In the genomic region with DNA sequence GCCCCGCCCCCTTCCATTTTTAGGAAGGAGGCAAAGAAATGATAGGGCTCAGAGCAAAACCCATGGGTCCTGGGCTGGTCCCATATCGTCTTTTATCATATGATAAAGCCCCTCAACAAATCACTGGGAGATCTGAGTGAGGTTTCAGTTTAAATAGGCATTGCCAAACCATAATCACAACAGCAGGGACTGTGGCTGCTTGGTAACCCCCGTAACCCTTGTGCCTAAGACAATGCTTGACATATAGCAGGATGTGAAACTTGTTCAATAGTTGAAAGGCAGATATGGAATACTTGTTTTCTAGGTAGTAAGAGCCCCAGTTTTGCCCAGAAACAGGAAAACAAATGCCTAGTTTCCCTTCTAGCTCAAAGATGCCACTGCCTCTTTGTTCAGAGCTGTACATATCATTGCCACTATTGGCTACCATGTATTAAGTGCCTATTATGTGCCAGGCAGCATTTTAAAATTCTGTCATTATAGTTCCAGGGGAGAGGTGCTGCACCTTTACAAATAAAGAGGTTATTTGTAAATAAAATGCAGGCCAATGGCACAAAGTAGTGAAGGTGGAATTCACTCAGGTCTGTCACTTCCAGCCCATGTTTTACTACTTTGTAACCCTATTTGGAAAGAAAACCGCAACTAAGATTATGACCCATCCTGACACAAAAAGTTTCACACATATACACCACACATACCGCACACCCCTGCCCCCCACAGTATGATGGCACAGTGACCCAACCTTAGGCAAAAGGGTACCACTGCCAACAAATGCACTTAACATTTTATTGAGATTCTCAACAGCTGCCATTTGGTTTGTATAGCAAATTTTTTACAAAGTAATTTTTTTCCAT, we compare ENCODE assay signal across 11 cellular contexts. TPM values are rescaled to one million over a fixed set of nuclear protein-coding genes. Genes with fewer than 3 reads are reported as not detected.
DNase-seq lines count a peak whose midpoint lies in the region; ATAC-seq and TF ChIP-seq lines count a peak whose summit lies in the region.
"Had no signal": no experiment of that assay in that cellular context is flagged by ENCODE, and none has a peak within 500 bp of the region (broad histone marks: within the 10 kb centered on the region; RNA-seq: fewer than 3 reads in every experiment).

No MANE protein-coding gene starts in this region.

- peak; percentile 71 to 85 for ATAC-seq in activated CD4-positive, CD25-positive, alpha-beta regulatory T cell treated with anti-CD3 and anti-CD28 coated beads, Interleukin-2, amount 50 U/mL, for 24 hours
- ATAC-seq in HG03432 (IDR thresholded peaks at IDR 0.05; ENCODE audit: unreplicated experiment) = peak; percentile 79
- ATAC-seq in activated T-cell treated with anti-CD3 and anti-CD28 coated beads, Interleukin-2, amount 50 U/mL, for 72 hours (replicated peaks in 1 of 2) = peak; percentile 95 to 96

- no peaks in the 10 kb centered on the region for H3K4me1 ChIP-seq in testis
- H3K4me1 ChIP-seq: colonic mucosa had no signal

- no peaks in the 10 kb centered on the region for H3K9me3 ChIP-seq in testis
- H3K9me3 ChIP-seq: colonic mucosa had no signal

- H3K27me3 Mint-ChIP-seq in activated T-cell treated with anti-CD3 and anti-CD28 coated beads, Interleukin-2, amount 50 U/mL, for 72 hours (ENCODE audit: low read depth) = peaks cover 8% of the 10 kb centered on the region

- no peak for TF ChIP-seq POLR2A in testis (IDR thresholded peaks at IDR 0.05)

- H3K27me3 ChIP-seq in testis = no peaks in the 10 kb centered on the region
- H3K27me3 ChIP-seq: colonic mucosa had no signal

- peaks cover 0 to 2% of the 10 kb centered on the region in 2 donors for H3K36me3 Mint-ChIP-seq in activated T-cell treated with anti-CD3 and anti-CD28 coated beads, Interleukin-2, amount 50 U/mL, for 72 hours (ENCODE audit: insufficient read depth in 2 of 2)

- H3K9me3 Mint-ChIP-seq in activated T-cell treated with anti-CD3 and anti-CD28 coated beads, Interleukin-2, amount 50 U/mL, for 72 hours = no peaks in the 10 kb centered on the region

- intact Hi-C loops in testis (cut with DNase I; ENCODE audit: low total_unique reads) = no loop called here

- no peak for TF ChIP-seq CTCF in testis (IDR thresholded peaks at IDR 0.05)

- H3K4me3 ChIP-seq in testis = no peak overlapping the region
- H3K4me3 ChIP-seq: colonic mucosa had no signal

- peak overlapping the region; percentile 49 to 76 for H3K4me3 Mint-ChIP-seq in activated T-cell treated with anti-CD3 and anti-CD28 coated beads, Interleukin-2, amount 50 U/mL, for 72 hours

- H3K36me3 ChIP-seq in testis (ENCODE audit: low read depth, missing control alignments) = no peaks in the 10 kb centered on the region
- H3K36me3 ChIP-seq: colonic mucosa had no signal

- WGBS in testis, 2 donors = 82% methylated on average over 5 of the region's 5 CpGs

- DNase-seq in activated CD4-positive, CD25-positive, alpha-beta regulatory T cell treated with anti-CD3 and anti-CD28 coated beads, Interleukin-2, amount 50 U/mL, for 72 hours = no peak
- DNase-seq in activated T-cell treated with anti-CD3 and anti-CD28 coated beads, Interleukin-2, amount 50 U/mL, for 72 hours = peak; percentile 75 to 76
- peak; percentile 80 for DNase-seq in stimulated activated CD8-positive, alpha-beta memory T cell treated with anti-CD3 and anti-CD28 coated beads, Interleukin-4, amount 100 ng/mL, for 48 hours
- DNase-seq in A172 (ENCODE audit: low spot score) (no peak), testis (no peak), NCI-H345 (lab: John Stamatoyannopoulos, UW) (no peak)
- DNase-seq: activated CD4-positive, CD25-positive, alpha-beta regulatory T cell; colonic mucosa; GF-D8 had no signal

- no peak overlapping the region for H3K27ac ChIP-seq in testis
- H3K27ac ChIP-seq: colonic mucosa had no signal

- peak overlapping the region; percentile 29 for H3K27ac Mint-ChIP-seq in activated T-cell treated with anti-CD3 and anti-CD28 coated beads, Interleukin-2, amount 50 U/mL, for 72 hours

- H3K4me1 Mint-ChIP-seq in activated T-cell treated with anti-CD3 and anti-CD28 coated beads, Interleukin-2, amount 50 U/mL, for 72 hours (ENCODE audit: low read depth) = peaks cover 16% of the 10 kb centered on the region

RNA-seq across cellular contexts. Expression of gene NAGK, which starts 14.2 kb away (rescaled TPM):
- total RNA-seq in activated T-cell treated with anti-CD3 and anti-CD28 coated beads, Interleukin-2, amount 50 U/mL, for 72 hours = 10 to 100 TPM; 51.3 to 53.8 TPM
- total RNA-seq in A172 (2014; rRNA removed; shearing (Covaris generic)) = 73.3 and 128 TPM in 2 replicates
- total RNA-seq in testis = 10 to 100 TPM; 77.5 to 87.5 TPM
- polyA plus RNA-seq in testis (ENCODE audit: insufficient read depth, low read depth, low replicate concordance) = 153 TPM

RNA-seq across cellular contexts. Expression of gene MCEE, which starts 47.4 kb away (rescaled TPM):
- total RNA-seq in activated T-cell treated with anti-CD3 and anti-CD28 coated beads, Interleukin-2, amount 50 U/mL, for 72 hours = 10 to 100 TPM; 20.8 to 31.8 TPM
- 3.9 and 4.4 TPM in 2 replicates for total RNA-seq in A172 (2014; rRNA removed; shearing (Covaris generic))
- 10 to 100 TPM; 10.7 to 14.6 TPM for total RNA-seq in testis
- 7.7 TPM for polyA plus RNA-seq in testis (ENCODE audit: insufficient read depth, low read depth, low replicate concordance)

RNA-seq across cellular contexts. Expression of gene MPHOSPH10, which starts 47.8 kb away (rescaled TPM):
- total RNA-seq in activated T-cell treated with anti-CD3 and anti-CD28 coated beads, Interleukin-2, amount 50 U/mL, for 72 hours = 10 to 100 TPM; 35.0 to 35.8 TPM
- total RNA-seq in A172 (2014; rRNA removed; shearing (Covaris generic)) = 46.4 and 64.3 TPM in 2 replicates
- 10 to 100 TPM; 19.9 to 25.6 TPM for total RNA-seq in testis
- polyA plus RNA-seq in testis (ENCODE audit: insufficient read depth, low read depth, low replicate concordance) = 6.4 TPM

Comparison
In these comparisons a context has a peak if more than half of its experiments do, and no peak if none do; other contexts are left out.
1. DNase-seq: peak in activated T-cell treated with anti-CD3 and anti-CD28 coated beads, Interleukin-2, amount 50 U/mL, for 72 hours (2 of 2) and stimulated activated CD8-positive, alpha-beta memory T cell treated with anti-CD3 and anti-CD28 coated beads, Interleukin-4, amount 100 ng/mL, for 48 hours (single experiment); none in activated CD4-positive, CD25-positive, alpha-beta regulatory T cell treated with anti-CD3 and anti-CD28 coated beads, Interleukin-2, amount 50 U/mL, for 72 hours (single experiment), A172 (single experiment), testis (single experiment) and NCI-H345 (single experiment).
2. Peak in every context shown above with its lines, with median percentiles within 50 percentile points of each other: ATAC-seq.